In genomic region chr20:6942266-6942665, GRCh38 we compare ENCODE assay signal across 27 cellular contexts.
"Had no signal": no experiment of that assay in that cellular context is flagged by ENCODE, and none has a peak within 500 bp of the region (broad histone marks: within the 10 kb centered on the region; RNA-seq: fewer than 3 reads in every experiment).

No MANE protein-coding gene starts in this region.

- H3K36me3 Mint-ChIP-seq: activated CD4-positive, alpha-beta memory T cell treated with anti-CD3 and anti-CD28 coated beads for 36 hours; activated CD8-positive, alpha-beta memory T cell treated with anti-CD3 and anti-CD28 coated beads, Interleukin-2, amount 10 ng/mL, durations not matched to agents 7 days and 5 days; activated naive CD4-positive, alpha-beta T cell treated with anti-CD3 and anti-CD28 coated beads, Interleukin-2, amount 10 ng/mL, durations not matched to agents 7 days and 5 days; activated naive CD4-positive, alpha-beta T cell treated with anti-CD3 and anti-CD28 coated beads, Interleukin-2, amount 50 U/mL, for 72 hours; activated naive CD8-positive, alpha-beta T cell treated with anti-CD3 and anti-CD28 coated beads, Interleukin-2, amount 10 ng/mL, durations not matched to agents 7 days and 5 days; brain had no signal

- FAIRE-seq: endometrium, endothelial cell of umbilical vein, frontal cortex had no signal

- H3K4me1 ChIP-seq: ascending aorta, colonic mucosa, esophagus squamous epithelium had no signal

- H3K27ac ChIP-seq: ascending aorta, colonic mucosa, esophagus squamous epithelium had no signal

- H3K4me3 ChIP-seq: ascending aorta, colonic mucosa, esophagus squamous epithelium had no signal

- H3K36me3 ChIP-seq: ascending aorta, colonic mucosa, esophagus squamous epithelium had no signal

- H3K27ac Mint-ChIP-seq: activated CD4-positive, alpha-beta memory T cell treated with anti-CD3 and anti-CD28 coated beads for 36 hours; activated CD4-positive, alpha-beta T cell treated with anti-CD3 and anti-CD28 coated beads for 36 hours; activated CD4-positive, alpha-beta T cell treated with anti-CD3 and anti-CD28 coated beads, Interleukin-2, amount 10 ng/mL, durations not matched to agents 24 days and 14 days; activated CD8-positive, alpha-beta memory T cell treated with anti-CD3 and anti-CD28 coated beads, Interleukin-2, amount 10 ng/mL, durations not matched to agents 7 days and 5 days; activated CD8-positive, alpha-beta T cell treated with anti-CD3 and anti-CD28 coated beads, Interleukin-2, amount 10 ng/mL, durations not matched to agents 7 days and 5 days; activated naive CD4-positive, alpha-beta T cell treated with anti-CD3 and anti-CD28 coated beads, Interleukin-2, amount 10 ng/mL, durations not matched to agents 7 days and 5 days; activated naive CD4-positive, alpha-beta T cell treated with anti-CD3 and anti-CD28 coated beads, Interleukin-2, amount 50 U/mL, for 72 hours; activated naive CD8-positive, alpha-beta T cell treated with anti-CD3 and anti-CD28 coated beads, Interleukin-2, amount 10 ng/mL, durations not matched to agents 7 days and 5 days; activated T-helper 1 cell treated with anti-CD3 and anti-CD28 coated beads, Interleukin-12 subunit alpha, Interleukin-12 subunit beta, Interleukin-2, Interleukin-4 antibody, amounts not matched to agents 30 ng/mL and 10 ng/mL and 1 ng/mL, durations not matched to agents 14 hours and 24 hours and 36 hours; activated T-helper 2 cell treated with anti-CD3 and anti-CD28 coated beads, Interferon-gamma antibody, Interleukin-2, Interleukin-4, amounts not matched to agents 10 μg/mL and 5 μg/mL and 100 μg/mL, durations not matched to agents 14 hours and 24 hours and 36 hours; brain had no signal

- DNase-seq: activated CD4-positive, alpha-beta memory T cell treated with anti-CD3 and anti-CD28 coated beads for 36 hours; activated CD4-positive, alpha-beta T cell treated with anti-CD3 and anti-CD28 coated beads for 36 hours; activated CD4-positive, alpha-beta T cell treated with anti-CD3 and anti-CD28 coated beads, Interleukin-2, amount 10 ng/mL, durations not matched to agents 24 days and 14 days; activated CD4-positive, CD25-positive, alpha-beta regulatory T cell; activated CD4-positive, CD25-positive, alpha-beta regulatory T cell treated with anti-CD3 and anti-CD28 coated beads, Interleukin-2, amount 50 U/mL, for 72 hours; activated CD8-positive, alpha-beta memory T cell treated with anti-CD3 and anti-CD28 coated beads, Interleukin-2, amount 10 ng/mL, durations not matched to agents 7 days and 5 days; activated CD8-positive, alpha-beta memory T cell treated with anti-CD3 and anti-CD28 coated beads, Interleukin-2, amount 50 U/mL, for 4 hours; activated CD8-positive, alpha-beta T cell treated with anti-CD3 and anti-CD28 coated beads, Interleukin-2, amount 10 ng/mL, durations not matched to agents 7 days and 5 days; activated effector memory CD4-positive, alpha-beta T cell treated with anti-CD3 and anti-CD28 coated beads, Interleukin-2, amount 50 U/mL, for 16 hours; activated naive CD4-positive, alpha-beta T cell treated with anti-CD3 and anti-CD28 coated beads, Interleukin-2, amount 10 ng/mL, durations not matched to agents 7 days and 5 days; activated naive CD8-positive, alpha-beta T cell treated with anti-CD3 and anti-CD28 coated beads, Interleukin-2, amount 10 ng/mL, durations not matched to agents 7 days and 5 days; activated T-cell treated with anti-CD3 and anti-CD28 coated beads, Interleukin-2, amount 50 U/mL, for 1 hour; activated T-cell treated with anti-CD3 and anti-CD28 coated beads, Interleukin-2, amount 50 U/mL, for 48 hours; caudate nucleus; colonic mucosa; effector CD8-positive, alpha-beta T cell; esophagus squamous epithelium; head of caudate nucleus; T-helper 2 cell had no signal

- H3K27me3 Mint-ChIP-seq: activated CD4-positive, alpha-beta memory T cell treated with anti-CD3 and anti-CD28 coated beads for 36 hours; activated CD4-positive, alpha-beta T cell treated with anti-CD3 and anti-CD28 coated beads for 36 hours; activated CD4-positive, alpha-beta T cell treated with anti-CD3 and anti-CD28 coated beads, Interleukin-2, amount 10 ng/mL, durations not matched to agents 24 days and 14 days; activated CD8-positive, alpha-beta memory T cell treated with anti-CD3 and anti-CD28 coated beads, Interleukin-2, amount 10 ng/mL, durations not matched to agents 7 days and 5 days; activated naive CD4-positive, alpha-beta T cell treated with anti-CD3 and anti-CD28 coated beads, Interleukin-2, amount 10 ng/mL, durations not matched to agents 7 days and 5 days; activated naive CD8-positive, alpha-beta T cell treated with anti-CD3 and anti-CD28 coated beads, Interleukin-2, amount 10 ng/mL, durations not matched to agents 7 days and 5 days had no signal

- H3K9me3 Mint-ChIP-seq: activated CD4-positive, alpha-beta T cell treated with anti-CD3 and anti-CD28 coated beads, Interleukin-2, amount 10 ng/mL, durations not matched to agents 24 days and 14 days; activated naive CD8-positive, alpha-beta T cell treated with anti-CD3 and anti-CD28 coated beads, Interleukin-2, amount 10 ng/mL, durations not matched to agents 7 days and 5 days; brain had no signal

- H3K4me1 Mint-ChIP-seq: activated CD4-positive, alpha-beta T cell treated with anti-CD3 and anti-CD28 coated beads for 36 hours; activated CD4-positive, alpha-beta T cell treated with anti-CD3 and anti-CD28 coated beads, Interleukin-2, amount 10 ng/mL, durations not matched to agents 24 days and 14 days; activated CD8-positive, alpha-beta memory T cell treated with anti-CD3 and anti-CD28 coated beads, Interleukin-2, amount 10 ng/mL, durations not matched to agents 7 days and 5 days; activated naive CD4-positive, alpha-beta T cell treated with anti-CD3 and anti-CD28 coated beads, Interleukin-2, amount 10 ng/mL, durations not matched to agents 7 days and 5 days; activated naive CD8-positive, alpha-beta T cell treated with anti-CD3 and anti-CD28 coated beads, Interleukin-2, amount 10 ng/mL, durations not matched to agents 7 days and 5 days; brain had no signal

- ATAC-seq: activated CD4-positive, alpha-beta T cell treated with anti-CD3 and anti-CD28 coated beads for 36 hours; activated CD8-positive, alpha-beta memory T cell treated with anti-CD3 and anti-CD28 coated beads, Interleukin-2, amount 10 ng/mL, durations not matched to agents 7 days and 5 days; activated CD8-positive, alpha-beta T cell treated with anti-CD3 and anti-CD28 coated beads, Interleukin-2, amount 10 ng/mL, durations not matched to agents 7 days and 5 days; activated naive CD4-positive, alpha-beta T cell treated with anti-CD3 and anti-CD28 coated beads, Interleukin-2, amount 50 U/mL, for 72 hours had no signal

- H3K27me3 ChIP-seq: ascending aorta, colonic mucosa, esophagus squamous epithelium had no signal

- H3K4me3 Mint-ChIP-seq: activated CD4-positive, alpha-beta memory T cell treated with anti-CD3 and anti-CD28 coated beads for 36 hours; activated CD4-positive, alpha-beta T cell treated with anti-CD3 and anti-CD28 coated beads for 36 hours; activated CD4-positive, alpha-beta T cell treated with anti-CD3 and anti-CD28 coated beads, Interleukin-2, amount 10 ng/mL, durations not matched to agents 24 days and 14 days; activated CD8-positive, alpha-beta memory T cell treated with anti-CD3 and anti-CD28 coated beads, Interleukin-2, amount 10 ng/mL, durations not matched to agents 7 days and 5 days; activated CD8-positive, alpha-beta T cell treated with anti-CD3 and anti-CD28 coated beads, Interleukin-2, amount 10 ng/mL, durations not matched to agents 7 days and 5 days; activated naive CD4-positive, alpha-beta T cell treated with anti-CD3 and anti-CD28 coated beads, Interleukin-2, amount 10 ng/mL, durations not matched to agents 7 days and 5 days; activated naive CD8-positive, alpha-beta T cell treated with anti-CD3 and anti-CD28 coated beads, Interleukin-2, amount 10 ng/mL, durations not matched to agents 7 days and 5 days; activated T-helper 1 cell treated with anti-CD3 and anti-CD28 coated beads, Interleukin-12 subunit alpha, Interleukin-12 subunit beta, Interleukin-2, Interleukin-4 antibody, amounts not matched to agents 30 ng/mL and 10 ng/mL and 1 ng/mL, durations not matched to agents 14 hours and 24 hours and 36 hours; brain had no signal

- H3K9me3 ChIP-seq: ascending aorta, colonic mucosa, esophagus squamous epithelium had no signal
